Comparison of ENCODE assay signal across 8 cellular contexts in the genomic region with DNA sequence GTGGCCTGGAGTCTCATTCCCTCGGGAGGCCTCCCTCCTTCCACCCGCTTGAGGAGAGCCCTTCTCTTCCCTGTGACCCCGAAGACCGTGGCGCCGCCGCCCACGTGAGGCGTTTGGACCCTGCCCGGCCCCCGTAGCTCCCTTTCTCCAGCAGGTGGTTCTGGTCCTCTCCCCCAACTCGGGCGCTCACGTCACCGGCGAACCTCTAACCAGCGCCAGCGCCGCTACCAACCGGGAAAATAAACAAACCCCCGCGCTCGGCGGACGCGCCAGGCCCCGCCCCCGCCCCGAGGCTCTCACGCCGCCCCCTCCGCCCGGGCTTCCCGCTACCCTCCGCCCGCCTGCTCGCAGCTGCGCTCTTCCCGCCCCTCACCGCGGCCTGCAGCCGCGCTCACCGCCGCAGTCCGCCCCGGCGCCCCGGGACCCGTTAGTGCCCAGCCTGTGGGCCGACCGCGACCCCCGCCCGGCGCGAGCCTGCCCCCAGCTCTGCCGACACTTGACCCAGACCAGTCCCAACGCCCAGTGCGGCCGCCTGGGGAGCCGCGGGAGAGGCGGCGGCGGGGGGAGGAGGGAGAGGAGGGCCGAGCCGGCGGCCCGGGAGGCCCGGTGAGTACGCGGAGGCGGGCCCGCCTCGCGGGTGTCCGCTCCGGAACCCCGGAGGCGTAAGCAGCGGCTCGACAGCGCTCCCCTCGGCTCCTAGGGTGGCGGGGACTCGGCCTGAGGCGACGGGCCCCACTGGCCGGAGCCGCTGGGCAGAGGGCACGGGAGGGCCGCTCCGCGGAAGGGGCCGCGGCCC.
DNase-seq lines count a peak whose midpoint lies in the region; ATAC-seq lines count a peak whose summit lies in the region.
"Not testable (repeated sequence)": the region's sequence is repeated elsewhere in the genome, so short reads cannot be mapped to it uniquely, and the experiment has no call there.

No MANE protein-coding gene starts in this region.

- peaks cover 15% of the 10 kb centered on the region for H3K36me3 Mint-ChIP-seq in activated CD8-positive, alpha-beta T cell treated with anti-CD3 and anti-CD28 coated beads, Interleukin-2, amount 10 ng/mL, durations not matched to agents 7 days and 5 days (ENCODE audit: low read depth)

- H3K27ac Mint-ChIP-seq in activated CD8-positive, alpha-beta T cell treated with anti-CD3 and anti-CD28 coated beads, Interleukin-2, amount 10 ng/mL, durations not matched to agents 7 days and 5 days = peak overlapping the region; percentile 50

- not testable (repeated sequence) for H3K9me3 Mint-ChIP-seq in activated CD8-positive, alpha-beta T cell treated with anti-CD3 and anti-CD28 coated beads, Interleukin-2, amount 10 ng/mL, durations not matched to agents 7 days and 5 days (ENCODE audit: insufficient read depth)

- H3K27me3 Mint-ChIP-seq in activated CD8-positive, alpha-beta T cell treated with anti-CD3 and anti-CD28 coated beads, Interleukin-2, amount 10 ng/mL, durations not matched to agents 7 days and 5 days (ENCODE audit: low read depth) = not testable (repeated sequence)

- ATAC-seq in GM19395 (IDR thresholded peaks at IDR 0.05; ENCODE audit: unreplicated experiment) (peak; percentile 83), HG03460 (IDR thresholded peaks at IDR 0.05; ENCODE audit: unreplicated experiment) (peak; percentile 77)
- ATAC-seq in activated CD8-positive, alpha-beta T cell treated with anti-CD3 and anti-CD28 coated beads, Interleukin-2, amount 10 ng/mL, durations not matched to agents 7 days and 5 days = peak; percentile 82

- POLR2A ChIA-PET in activated CD8-positive, alpha-beta T cell treated with anti-CD3 and anti-CD28 coated beads, Interleukin-2, amount 10 ng/mL, durations not matched to agents 7 days and 5 days (lab: Charles Lee) = not testable (repeated sequence)

- H3K4me1 Mint-ChIP-seq in activated CD8-positive, alpha-beta T cell treated with anti-CD3 and anti-CD28 coated beads, Interleukin-2, amount 10 ng/mL, durations not matched to agents 7 days and 5 days (ENCODE audit: low read depth) = not testable (repeated sequence)

- CTCF ChIA-PET in activated CD8-positive, alpha-beta T cell treated with anti-CD3 and anti-CD28 coated beads, Interleukin-2, amount 10 ng/mL, durations not matched to agents 7 days and 5 days (lab: Charles Lee) = interaction anchor here (1.1 kb wide), 1 partner anchor 195 kb away, joined by 4 read pairs; no protein-coding TSS in a partner anchor

- H3K4me3 Mint-ChIP-seq in activated CD8-positive, alpha-beta T cell treated with anti-CD3 and anti-CD28 coated beads, Interleukin-2, amount 10 ng/mL, durations not matched to agents 7 days and 5 days = not testable (repeated sequence)

- DNase-seq in CD1c-positive myeloid dendritic cell (ENCODE audit: extremely low spot score) (peak; percentile 80), NCI-H748 (lab: John Stamatoyannopoulos, UW; ENCODE audit: unreplicated experiment) (peak; percentile 83), lung microvascular endothelial cell (ENCODE audit: low read depth in 2 of 2) (peak; percentile 77 to 85)
- DNase-seq in activated CD8-positive, alpha-beta T cell treated with anti-CD3 and anti-CD28 coated beads, Interleukin-2, amount 10 ng/mL, durations not matched to agents 7 days and 5 days = peak; percentile 74
- peak; percentile 63 for DNase-seq in effector CD8-positive, alpha-beta T cell (lab: John Stamatoyannopoulos, UW)
- DNase-seq in stimulated activated CD4-positive, alpha-beta T cell treated with anti-CD3 and anti-CD28 coated beads, TNF-alpha, amount 100 ng/mL, for 1 hour (ENCODE audit: low read depth in 3 of 3, low spot score in 1 of 3) = peak; percentile 21 to 54 (median 53)

Comparison
In these comparisons a context has a peak if more than half of its experiments do, and no peak if none do; other contexts are left out.
1. Peak in every context shown above with its lines: DNase-seq and ATAC-seq.